Comparison of ENCODE assay signal across 8 cellular contexts in genomic region chr2:9178905-9179571, GRCh38. TPM values are rescaled to one million over a fixed set of nuclear protein-coding genes. Genes with fewer than 3 reads are reported as not detected.
DNase-seq lines count a peak whose midpoint lies in the region; ATAC-seq and TF ChIP-seq lines count a peak whose summit lies in the region.

No MANE protein-coding gene starts in this region.

- H3K36me3 ChIP-seq in brain microvascular endothelial cell (replicated peaks) (no peaks in the 10 kb centered on the region), left lung (no peaks in the 10 kb centered on the region), thymus (ENCODE audit: control insufficient read depth, insufficient read depth) (no peaks in the 10 kb centered on the region)

- ATAC-seq in GM18861 (IDR thresholded peaks at IDR 0.05; ENCODE audit: unreplicated experiment) (peak; percentile 43), left lung (peak; percentile 66), HG03378 (IDR thresholded peaks at IDR 0.05; ENCODE audit: unreplicated experiment) (no peak)

- intact Hi-C loops in left lung (cut with DNase I): no loop called here

- H3K4me1 ChIP-seq in left lung: peaks cover 12 to 26% of the 10 kb centered on the region in 2 donors
- no peaks in the 10 kb centered on the region for H3K4me1 ChIP-seq in thymus (ENCODE audit: control insufficient read depth, insufficient read depth, low read length)

- TF ChIP-seq CTCF in brain microvascular endothelial cell (IDR thresholded peaks at IDR 0.05; ENCODE audit: low read depth, low read length, missing control alignments) (no peak), left lung (IDR thresholded peaks at IDR 0.05) (no peak)

- in situ Hi-C loops in brain microvascular endothelial cell (cut with HindIII; ENCODE audit: low pct_ligation_motif_present, low sequenced_read_pairs): no loop called here

- DNase-seq in NCI-H146 treated with DMSO at 0.1 percent for 48 hours (lab: John Stamatoyannopoulos, UW; ENCODE audit: unreplicated experiment): peak; percentile 91
- peak; percentile 74 for DNase-seq in brain microvascular endothelial cell
- peak in 1 of 2 donors; percentile 56 for DNase-seq in left lung
- DNase-seq in stimulated activated CD4-positive, alpha-beta T cell treated with anti-CD3 and anti-CD28 coated beads, Interleukin-15, amount 100 ng/mL, for 24 hours: no peak
- no peak for DNase-seq in cerebellar nuclear complex (lab: John Stamatoyannopoulos, UW)

- H3K9me3 ChIP-seq in left lung: no peaks in the 10 kb centered on the region
- H3K9me3 ChIP-seq in thymus (ENCODE audit: control insufficient read depth): no peaks in the 10 kb centered on the region

- no peaks in the 10 kb centered on the region for H3K27me3 ChIP-seq in brain microvascular endothelial cell (replicated peaks)
- no peaks in the 10 kb centered on the region for H3K27me3 ChIP-seq in left lung
- H3K27me3 ChIP-seq in thymus (ENCODE audit: control insufficient read depth, insufficient read depth): no peaks in the 10 kb centered on the region

- 90% methylated on average over 13 of the region's 13 CpGs for WGBS in thymus

- H3K4me3 ChIP-seq in brain microvascular endothelial cell (ENCODE audit: low read depth, low read length) (no peak overlapping the region), left lung (no peak overlapping the region), thymus (ENCODE audit: low read length) (no peak overlapping the region)

- H3K27ac ChIP-seq in brain microvascular endothelial cell (peak overlapping the region; percentile 91), left lung (peak overlapping the region; percentile 50 to 80), thymus (ENCODE audit: low read depth) (peak overlapping the region; percentile 64)

RNA-seq across cellular contexts. Expression of gene ASAP2, which starts 27.6 kb away (rescaled TPM):
- 10 to 100 TPM; 21.1 to 27.3 TPM for total RNA-seq in left lung
- 6.7 TPM for polyA plus RNA-seq in thymus

Comparison
In these comparisons a context has a peak if more than half of its experiments do, and no peak if none do; other contexts are left out.
1. DNase-seq: peak in NCI-H146 treated with DMSO at 0.1 percent for 48 hours (single experiment) and brain microvascular endothelial cell (single experiment); none in stimulated activated CD4-positive, alpha-beta T cell treated with anti-CD3 and anti-CD28 coated beads, Interleukin-15, amount 100 ng/mL, for 24 hours (single experiment) and cerebellar nuclear complex (0 of 2).
2. Peak in every context shown above with its lines, with median percentiles within 50 percentile points of each other: H3K27ac ChIP-seq.